ENCODE assay signal across 19 cellular contexts in genomic region chr10:60809157-60809556, GRCh38. TPM values are rescaled to one million over a fixed set of nuclear protein-coding genes. Genes with fewer than 3 reads are reported as not detected.
DNase-seq lines count a peak whose midpoint lies in the region; ATAC-seq and TF ChIP-seq lines count a peak whose summit lies in the region.
"Had no signal": no experiment of that assay in that cellular context is flagged by ENCODE, and none has a peak within 500 bp of the region (broad histone marks: within the 10 kb centered on the region; RNA-seq: fewer than 3 reads in every experiment).

No MANE protein-coding gene starts in this region.

- no peaks in the 10 kb centered on the region for H3K36me3 Mint-ChIP-seq in MCF 10A (ENCODE audit: insufficient read depth, unreplicated experiment)
- no peaks in the 10 kb centered on the region for H3K36me3 Mint-ChIP-seq in T-cell
- H3K36me3 Mint-ChIP-seq in activated T-cell treated with anti-CD3 and anti-CD28 coated beads, Interleukin-2, amount 50 U/mL, for 24 hours (ENCODE audit: low read depth): no peaks in the 10 kb centered on the region
- H3K36me3 Mint-ChIP-seq: memory B cell had no signal

- DNase-seq in MCF 10A (ENCODE audit: unreplicated experiment): peak; percentile 90
- no peak for DNase-seq in breast epithelium (ENCODE audit: low spot score in 2 of 2)
- no peak for DNase-seq in RWPE2 (ENCODE audit: low spot score)
- peak; percentile 66 for DNase-seq in fibroblast of the aortic adventitia (ENCODE audit: low read depth)
- no peak for DNase-seq in superior temporal gyrus (ENCODE audit: extremely low spot score)
- no peak for DNase-seq in T-cell
- no peak for DNase-seq in activated T-cell treated with anti-CD3 and anti-CD28 coated beads, Interleukin-2, amount 50 U/mL, for 24 hours
- DNase-seq: activated CD8-positive, alpha-beta T cell treated with anti-CD3 and anti-CD28 coated beads for 36 hours; activated gamma-delta T cell; Caco-2; NCI-H1417 treated with DMSO at 0.1 percent for 48 hours; NCI-H69; small intestine; T1000 had no signal

- H3K4me1 Mint-ChIP-seq in MCF 10A (ENCODE audit: insufficient read depth, unreplicated experiment): peaks cover 8% of the 10 kb centered on the region
- H3K4me1 Mint-ChIP-seq in T-cell: no peaks in the 10 kb centered on the region
- no peaks in the 10 kb centered on the region for H3K4me1 Mint-ChIP-seq in activated T-cell treated with anti-CD3 and anti-CD28 coated beads, Interleukin-2, amount 50 U/mL, for 24 hours (ENCODE audit: low read depth)
- H3K4me1 Mint-ChIP-seq: memory B cell had no signal

- H3K27ac Mint-ChIP-seq in MCF 10A (ENCODE audit: low read depth, unreplicated experiment) (peak overlapping the region; percentile 51), T-cell (no peak overlapping the region)
- no peak overlapping the region for H3K27ac Mint-ChIP-seq in activated T-cell treated with anti-CD3 and anti-CD28 coated beads, Interleukin-2, amount 50 U/mL, for 24 hours
- H3K27ac Mint-ChIP-seq: activated CD8-positive, alpha-beta T cell treated with anti-CD3 and anti-CD28 coated beads for 36 hours; memory B cell had no signal

- CTCF ChIA-PET in MCF 10A (lab: Yijun Ruan, JAX): interaction anchor here (0.7 to 0.8 kb wide), 2 partner anchors 147 to 331 kb away, joined by 3 to 5 read pairs; no protein-coding TSS in a partner anchor
- CTCF ChIA-PET in T-cell (lab: Charles Lee): no interaction called here

- H3K9me3 ChIP-seq in breast epithelium: no peaks in the 10 kb centered on the region
- no peaks in the 10 kb centered on the region for H3K9me3 ChIP-seq in RWPE2 (ENCODE audit: severe bottlenecking)
- H3K9me3 ChIP-seq: Caco-2, neutrophil, suprapubic skin had no signal

- ATAC-seq in RWPE2 (ENCODE audit: low read depth): peak; percentile 79
- ATAC-seq in T-cell (replicated peaks in 1 of 4): no peak
- ATAC-seq: activated CD8-positive, alpha-beta T cell treated with anti-CD3 and anti-CD28 coated beads for 36 hours had no signal

- no peak for TF ChIP-seq POLR2A in breast epithelium (IDR thresholded peaks at IDR 0.05)

- no peak for TF ChIP-seq CTCF in MCF 10A (IDR thresholded peaks at IDR 0.05; ENCODE audit: unreplicated experiment)
- no peak for TF ChIP-seq CTCF in breast epithelium (IDR thresholded peaks at IDR 0.05)
- TF ChIP-seq CTCF in RWPE2 (IDR thresholded peaks at IDR 0.05; ENCODE audit: poor library complexity, severe bottlenecking): no peak
- TF ChIP-seq CTCF in fibroblast of the aortic adventitia (IDR thresholded peaks at IDR 0.05; ENCODE audit: insufficient read depth, low read length): no peak

- H3K4me3 ChIP-seq in breast epithelium (no peak overlapping the region), RWPE2 (ENCODE audit: severe bottlenecking) (no peak overlapping the region), fibroblast of the aortic adventitia (ENCODE audit: low read depth, low read length) (no peak overlapping the region), urinary bladder (ENCODE audit: low read depth, low read length) (no peak overlapping the region)
- H3K4me3 ChIP-seq: suprapubic skin had no signal

- 70% methylated on average over 3 of the region's 3 CpGs for WGBS in urinary bladder

- H3K36me3 ChIP-seq in breast epithelium (no peaks in the 10 kb centered on the region), RWPE2 (ENCODE audit: low read depth) (no peaks in the 10 kb centered on the region), urinary bladder (ENCODE audit: insufficient read depth) (no peaks in the 10 kb centered on the region)
- H3K36me3 ChIP-seq: neutrophil, suprapubic skin had no signal

- H3K27me3 Mint-ChIP-seq in MCF 10A (ENCODE audit: insufficient read depth, unreplicated experiment) (no peaks in the 10 kb centered on the region), T-cell (no peaks in the 10 kb centered on the region)
- no peaks in the 10 kb centered on the region for H3K27me3 Mint-ChIP-seq in activated T-cell treated with anti-CD3 and anti-CD28 coated beads, Interleukin-2, amount 50 U/mL, for 24 hours
- H3K27me3 Mint-ChIP-seq: activated CD8-positive, alpha-beta T cell treated with anti-CD3 and anti-CD28 coated beads for 36 hours; memory B cell had no signal

- intact Hi-C loops in MCF 10A (cut with micrococcal nuclease) (no loop called here), breast epithelium (cut with DNase I; ENCODE audit: low total_unique reads) (no loop called here)

- no peaks in the 10 kb centered on the region for H3K27me3 ChIP-seq in breast epithelium
- H3K27me3 ChIP-seq in RWPE2 (ENCODE audit: insufficient read depth, poor library complexity, severe bottlenecking): no peaks in the 10 kb centered on the region
- H3K27me3 ChIP-seq: neutrophil, suprapubic skin had no signal

- H3K4me3 Mint-ChIP-seq in MCF 10A (ENCODE audit: unreplicated experiment) (no peak overlapping the region), T-cell (no peak overlapping the region)
- no peak overlapping the region for H3K4me3 Mint-ChIP-seq in activated T-cell treated with anti-CD3 and anti-CD28 coated beads, Interleukin-2, amount 50 U/mL, for 24 hours
- H3K4me3 Mint-ChIP-seq: activated CD8-positive, alpha-beta T cell treated with anti-CD3 and anti-CD28 coated beads for 36 hours; memory B cell had no signal

- H3K9me3 Mint-ChIP-seq in MCF 10A (ENCODE audit: unreplicated experiment): no peaks in the 10 kb centered on the region
- no peaks in the 10 kb centered on the region for H3K9me3 Mint-ChIP-seq in T-cell
- H3K9me3 Mint-ChIP-seq in activated T-cell treated with anti-CD3 and anti-CD28 coated beads, Interleukin-2, amount 50 U/mL, for 24 hours: no peaks in the 10 kb centered on the region
- H3K9me3 Mint-ChIP-seq: activated CD8-positive, alpha-beta T cell treated with anti-CD3 and anti-CD28 coated beads for 36 hours; memory B cell had no signal

- H3K4me1 ChIP-seq in breast epithelium (peaks cover 0 to 6% of the 10 kb centered on the region in 2 donors), RWPE2 (ENCODE audit: insufficient read depth, poor library complexity, severe bottlenecking) (peaks cover 8% of the 10 kb centered on the region), urinary bladder (ENCODE audit: insufficient read depth) (peaks cover 4% of the 10 kb centered on the region)

- POLR2A ChIA-PET in MCF 10A (lab: Yijun Ruan, JAX) (interaction anchor here (0.7 kb wide), 1 partner anchor 1308 kb away, joined by 4 read pairs; no protein-coding TSS in a partner anchor), T-cell (lab: Charles Lee) (no interaction called here)

- BruUV-seq in MCF 10A (replicated peaks; lab: Mats Ljungman, UMichigan): no TSS peak

- H3K27ac ChIP-seq in breast epithelium (no peak overlapping the region), RWPE2 (ENCODE audit: poor library complexity, severe bottlenecking) (no peak overlapping the region), urinary bladder (ENCODE audit: low read depth) (peak overlapping the region; percentile 18)
- H3K27ac ChIP-seq: 22Rv1, neutrophil, suprapubic skin had no signal

RNA-seq across cellular contexts. Expression of gene CDK1, which starts 30.9 kb away (rescaled TPM):
- 37.4 and 48.8 TPM in 2 replicates for total RNA-seq in MCF 10A (2022)
- total RNA-seq in breast epithelium: 1 to 10 TPM in 2 of 3 donors, under 1 TPM in 1; 0.98 to 5.0 (median 2.2) TPM
- total RNA-seq in fibroblast of the aortic adventitia (ENCODE audit: low replicate concordance): 0.90 and 82.9 TPM in 2 replicates
- 66.8 TPM for total RNA-seq in urinary bladder
- polyA plus RNA-seq in urinary bladder: 1.9 TPM
- 1 to 10 TPM; 1.2 to 2.0 (median 1.6) TPM for total RNA-seq in T-cell

Comparison
In these comparisons a context has a peak if more than half of its experiments do, and no peak if none do; other contexts are left out.
1. DNase-seq: peak in MCF 10A (single experiment) and fibroblast of the aortic adventitia (single experiment); none in breast epithelium (0 of 2), RWPE2 (single experiment), superior temporal gyrus (single experiment), T-cell (0 of 34) and activated T-cell treated with anti-CD3 and anti-CD28 coated beads, Interleukin-2, amount 50 U/mL, for 24 hours (single experiment).